ENCODE assay signal across 9 cellular contexts in genomic region chr3:159616234-159616825, GRCh38.
DNase-seq lines count a peak whose midpoint lies in the region; ATAC-seq and TF ChIP-seq lines count a peak whose summit lies in the region.
"Had no signal": no experiment of that assay in that cellular context is flagged by ENCODE, and none has a peak within 500 bp of the region (broad histone marks: within the 10 kb centered on the region; RNA-seq: fewer than 3 reads in every experiment).

No MANE protein-coding gene starts in this region.

- no peak overlapping the region for H3K4me3 Mint-ChIP-seq in type B pancreatic cell
- no peak overlapping the region for H3K4me3 Mint-ChIP-seq in activated CD8-positive, alpha-beta memory T cell treated with anti-CD3 and anti-CD28 coated beads, Interleukin-2, amount 10 ng/mL, durations not matched to agents 7 days and 5 days
- H3K4me3 Mint-ChIP-seq: B cell had no signal

- H3K27me3 ChIP-seq in right atrium auricular region, result no peaks in the 10 kb centered on the region

- CTCF ChIA-PET in activated CD8-positive, alpha-beta memory T cell treated with anti-CD3 and anti-CD28 coated beads, Interleukin-2, amount 10 ng/mL, durations not matched to agents 7 days and 5 days (lab: Charles Lee), result no interaction called here

- no peak overlapping the region for H3K27ac Mint-ChIP-seq in type B pancreatic cell
- no peak overlapping the region for H3K27ac Mint-ChIP-seq in activated CD8-positive, alpha-beta memory T cell treated with anti-CD3 and anti-CD28 coated beads, Interleukin-2, amount 10 ng/mL, durations not matched to agents 7 days and 5 days
- H3K27ac Mint-ChIP-seq: B cell had no signal

- H3K36me3 Mint-ChIP-seq in type B pancreatic cell, result no peaks in the 10 kb centered on the region
- H3K36me3 Mint-ChIP-seq in activated CD8-positive, alpha-beta memory T cell treated with anti-CD3 and anti-CD28 coated beads, Interleukin-2, amount 10 ng/mL, durations not matched to agents 7 days and 5 days, result no peaks in the 10 kb centered on the region

- DNase-seq in NCI-H2107 treated with DMSO at 0.1 percent for 48 hours (lab: John Stamatoyannopoulos, UW; ENCODE audit: unreplicated experiment) (peak; percentile 35), NCI-H2107 (lab: John Stamatoyannopoulos, UW) (no peak), right atrium auricular region (ENCODE audit: low spot score) (no peak), type B pancreatic cell (ENCODE audit: extremely low spot score, unreplicated experiment) (no peak)
- DNase-seq in activated CD8-positive, alpha-beta memory T cell treated with anti-CD3 and anti-CD28 coated beads, Interleukin-2, amount 10 ng/mL, durations not matched to agents 7 days and 5 days, result no peak

- no peak overlapping the region for H3K4me3 ChIP-seq in right atrium auricular region

- no peaks in the 10 kb centered on the region for H3K9me3 Mint-ChIP-seq in type B pancreatic cell
- no peaks in the 10 kb centered on the region for H3K9me3 Mint-ChIP-seq in activated CD8-positive, alpha-beta memory T cell treated with anti-CD3 and anti-CD28 coated beads, Interleukin-2, amount 10 ng/mL, durations not matched to agents 7 days and 5 days (ENCODE audit: low read depth)

- H3K4me1 ChIP-seq in right atrium auricular region, result no peaks in the 10 kb centered on the region

- no peaks in the 10 kb centered on the region for H3K36me3 ChIP-seq in right atrium auricular region

- no peak overlapping the region for H3K27ac ChIP-seq in VCaP
- no peak overlapping the region for H3K27ac ChIP-seq in right atrium auricular region

- H3K9me3 ChIP-seq in right atrium auricular region, result no peaks in the 10 kb centered on the region

- ATAC-seq in GM18870 (IDR thresholded peaks at IDR 0.05; ENCODE audit: unreplicated experiment) (no peak), GM19035 (IDR thresholded peaks at IDR 0.05; ENCODE audit: unreplicated experiment) (no peak)
- ATAC-seq in activated CD8-positive, alpha-beta memory T cell treated with anti-CD3 and anti-CD28 coated beads, Interleukin-2, amount 10 ng/mL, durations not matched to agents 7 days and 5 days, result no peak

- no peaks in the 10 kb centered on the region for H3K27me3 Mint-ChIP-seq in type B pancreatic cell
- no peaks in the 10 kb centered on the region for H3K27me3 Mint-ChIP-seq in activated CD8-positive, alpha-beta memory T cell treated with anti-CD3 and anti-CD28 coated beads, Interleukin-2, amount 10 ng/mL, durations not matched to agents 7 days and 5 days
- H3K27me3 Mint-ChIP-seq: B cell had no signal

- TF ChIP-seq CTCF in VCaP (conservative IDR thresholded peaks at IDR 0.05) (peak; percentile 83), right atrium auricular region (IDR thresholded peaks at IDR 0.05) (peak; percentile 47 to 76), type B pancreatic cell (conservative IDR thresholded peaks at IDR 0.05) (peak; percentile 59)

- H3K4me1 Mint-ChIP-seq in type B pancreatic cell (ENCODE audit: unreplicated experiment), result peaks cover 12% of the 10 kb centered on the region
- no peaks in the 10 kb centered on the region for H3K4me1 Mint-ChIP-seq in activated CD8-positive, alpha-beta memory T cell treated with anti-CD3 and anti-CD28 coated beads, Interleukin-2, amount 10 ng/mL, durations not matched to agents 7 days and 5 days
- H3K4me1 Mint-ChIP-seq: B cell had no signal
